ENCODE assay signal across 15 cellular contexts in the genomic region with DNA sequence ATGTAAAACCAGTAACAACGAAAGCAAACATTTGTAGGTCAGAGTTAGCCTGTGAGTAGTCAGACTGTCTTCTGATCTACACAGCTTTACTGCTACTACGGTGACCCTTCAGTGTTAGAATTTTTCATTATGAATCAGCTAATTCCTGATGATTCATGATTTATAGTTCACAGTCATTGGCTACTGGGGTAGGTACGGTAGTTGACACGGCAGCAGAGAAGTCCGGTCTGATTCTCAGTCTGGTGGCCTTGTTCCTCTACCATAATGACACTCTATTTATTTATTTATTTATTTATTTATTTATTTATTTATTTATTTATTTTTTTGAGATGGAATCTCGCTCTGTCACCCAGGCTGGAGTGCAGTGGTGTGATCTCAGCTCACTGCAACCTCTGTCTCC. TPM values are rescaled to one million over a fixed set of nuclear protein-coding genes. Genes with fewer than 3 reads are reported as not detected.
A peak's percentile ranks its signal among the peaks of the same experiment; 100 is the strongest.
DNase-seq lines count a peak whose midpoint lies in the region; ATAC-seq, FAIRE-seq and TF ChIP-seq lines count a peak whose summit lies in the region.
"Not testable (repeated sequence)": the region's sequence is repeated elsewhere in the genome, so short reads cannot be mapped to it uniquely, and the experiment has no call there.
"Had no signal": no experiment of that assay in that cellular context is flagged by ENCODE, and none has a peak within 500 bp of the region (broad histone marks: within the 10 kb centered on the region; RNA-seq: fewer than 3 reads in every experiment).

No MANE protein-coding gene starts in this region.

- CTCF ChIA-PET in PC-3 (lab: Charles Lee), result not testable (repeated sequence)

- not testable (repeated sequence) for H2AFZ ChIP-seq in PC-3 (ENCODE audit: low read length)

- H3K4me2 ChIP-seq in PC-3 (ENCODE audit: low read length), result not testable (repeated sequence)

- peak; percentile 55 for DNase-seq in AG08396 (ENCODE audit: low spot score)
- DNase-seq in GM03348 (ENCODE audit: low spot score), result peak; percentile 43
- DNase-seq in HS-27A (ENCODE audit: low read depth), result peak; percentile 14
- peak; percentile 59 for DNase-seq in PC-3
- peak; percentile 36 to 81 for DNase-seq in SW 1271 (lab: John Stamatoyannopoulos, UW)
- DNase-seq in bronchial epithelial cell (ENCODE audit: low read depth), result peak; percentile 65
- DNase-seq in glomerular visceral epithelial cell (ENCODE audit: extremely low spot score), result peak; percentile 25
- DNase-seq in urothelium cell line (ENCODE audit: low spot score), result peak; percentile 10

- H3K27me3 ChIP-seq in PC-3 (ENCODE audit: low read length); bronchial epithelial cell (ENCODE audit: control insufficient read depth, insufficient read depth, low read length): not testable (repeated sequence)

- intact Hi-C loops in PC-3 (cut with micrococcal nuclease), result not testable (repeated sequence)

- not testable (repeated sequence) for H3K36me3 ChIP-seq in PC-3 (ENCODE audit: low read depth, low read length); bronchial epithelial cell (ENCODE audit: control insufficient read depth, insufficient read depth, low read length)

- not testable (repeated sequence) for H3K9ac ChIP-seq in PC-3 (ENCODE audit: low read length)

- H3K4me3 ChIP-seq in PC-3 (ENCODE audit: low read length); bronchial epithelial cell (ENCODE audit: low read depth, low read length): not testable (repeated sequence)

- FAIRE-seq in bronchial epithelial cell (lab: Jason Lieb, UNC); urothelium cell line (lab: Jason Lieb, UNC): not testable (repeated sequence)

- not testable (repeated sequence) for H3K27ac ChIP-seq in PC-3 (ENCODE audit: low read length)

- POLR2A ChIA-PET in PC-3 (lab: Charles Lee; ENCODE audit: unreplicated experiment), result not testable (repeated sequence)

- not testable (repeated sequence) for H3K79me2 ChIP-seq in PC-3 (ENCODE audit: low read length)

- H3F3A ChIP-seq in PC-3 (ENCODE audit: low read length, unreplicated experiment), result not testable (repeated sequence)

- H3K9me3 ChIP-seq in PC-3 (ENCODE audit: low read length), result not testable (repeated sequence)

- peak; percentile 71 for ATAC-seq in PC-3

- not testable (repeated sequence) for TF ChIP-seq CTCF in PC-3 (conservative IDR thresholded peaks at IDR 0.05; ENCODE audit: low read depth, low read length); bronchial epithelial cell (IDR thresholded peaks at IDR 0.05; ENCODE audit: insufficient read depth, low read length, severe bottlenecking)

- not testable (repeated sequence) for H3K9me2 ChIP-seq in PC-3 (replicated peaks; ENCODE audit: low read length)

- not testable (repeated sequence) for H3K4me1 ChIP-seq in PC-3 (ENCODE audit: insufficient read depth, low read length)

- not testable (repeated sequence) for BruUV-seq in PC-3 (replicated peaks; lab: Mats Ljungman, UMichigan)

- not testable (repeated sequence) for H4K20me1 ChIP-seq in PC-3 (ENCODE audit: low read length)

RNA-seq across cellular contexts. Expression of a gene that starts 4.7 kb away (rescaled TPM):
- total RNA-seq in PC-3 (2014; rRNA removed) (not detected in 2 replicates), bronchial epithelial cell (not detected in 2 replicates)
- total RNA-seq: A673; activated CD4-positive, alpha-beta memory T cell treated with anti-CD3 and anti-CD28 coated beads for 36 hours; activated T-helper 1 cell treated with anti-CD3 and anti-CD28 coated beads, Interleukin-12 subunit alpha, Interleukin-12 subunit beta, Interleukin-2, Interleukin-4 antibody, amounts not matched to agents 30 ng/mL and 10 ng/mL and 1 ng/mL, durations not matched to agents 14 hours and 24 hours and 36 hours; left ventricle myocardium superior; mesenteric fat pad; neural crest cell; Right ventricle myocardium superior had no signal

RNA-seq across cellular contexts. Expression of a gene that starts 56.4 kb away (rescaled TPM):
- total RNA-seq in PC-3 (2014; rRNA removed), result 12.1 and 14.7 TPM in 2 replicates
- total RNA-seq in bronchial epithelial cell, result 37.6 and 56.3 TPM in 2 replicates

Comparison
In these comparisons a context has a peak if more than half of its experiments do, and no peak if none do; other contexts are left out.
1. DNase-seq: peak in every context shown above with its lines; median percentile 65 in bronchial epithelial cell; 59 in PC-3; 58 in SW 1271; 55 in AG08396; 43 in GM03348; 25 in glomerular visceral epithelial cell; 14 in HS-27A; 10 in urothelium cell line.